In genomic region chr9:71121275-71122168, GRCh38 we compare ENCODE assay signal across 11 cellular contexts. TPM values are rescaled to one million over a fixed set of nuclear protein-coding genes. Genes with fewer than 3 reads are reported as not detected.
DNase-seq lines count a peak whose midpoint lies in the region; FAIRE-seq and TF ChIP-seq lines count a peak whose summit lies in the region.
"Had no signal": no experiment of that assay in that cellular context is flagged by ENCODE, and none has a peak within 500 bp of the region (broad histone marks: within the 10 kb centered on the region; RNA-seq: fewer than 3 reads in every experiment).

TRPM3 (minus strand) TSS chr9:71121621; CDS start chr9:71121354, 267 bp downstream.

- H3K4me1 ChIP-seq in neuron (ENCODE audit: insufficient read depth, low read length) (peaks cover 39% of the 10 kb centered on the region), Caco-2 (no peaks in the 10 kb centered on the region)
- H3K4me1 ChIP-seq: A549 had no signal

- no peak for FAIRE-seq in HTR-8/SVneo (lab: Jason Lieb, UNC)
- FAIRE-seq: A549, urothelium cell line had no signal

- intact Hi-C loops in Caco-2 (cut with micrococcal nuclease; ENCODE audit: unreplicated experiment) = no loop called here
- intact Hi-C loops in MCF 10A (cut with micrococcal nuclease) = no loop called here

- no peaks in the 10 kb centered on the region for H3K9me3 ChIP-seq in neuron (ENCODE audit: low read length)
- no peaks in the 10 kb centered on the region for H3K9me3 ChIP-seq in Caco-2
- H3K9me3 ChIP-seq: A549 had no signal

- peak within 1 kb of the TSS; percentile 49 for H3K4me3 ChIP-seq in iPS-11a (ENCODE audit: low read depth, low read length)
- H3K4me3 ChIP-seq in neuron (ENCODE audit: low read length) = peak within 1 kb of the TSS; percentile 58
- H3K4me3 ChIP-seq in Caco-2 (ENCODE audit: low read depth, low read length) = no peak within 1 kb of the TSS
- H3K4me3 ChIP-seq: A549 had no signal

- H3K4me3 Mint-ChIP-seq in Caco-2 (ENCODE audit: unreplicated experiment) = no peak within 1 kb of the TSS
- H3K4me3 Mint-ChIP-seq in MCF 10A (ENCODE audit: unreplicated experiment) = no peak within 1 kb of the TSS

- DNase-seq in C1 segment of cervical spinal cord (lab: John Stamatoyannopoulos, UW) = peak in 8 of 14 donors; percentile 4 to 83 (median 42)
- peak; percentile 21 for DNase-seq in SK-N-DZ (ENCODE audit: low spot score)
- no peak for DNase-seq in AG08395 (ENCODE audit: low spot score)
- DNase-seq in HTR-8/SVneo (ENCODE audit: insufficient read length, low spot score) = no peak
- DNase-seq in Caco-2 = no peak
- no peak for DNase-seq in MCF 10A (ENCODE audit: unreplicated experiment)
- DNase-seq: activated CD4-positive, alpha-beta T cell treated with anti-CD3 and anti-CD28 coated beads, Interleukin-2, amount 50 U/mL, for 48 hours had no signal

- H3K27me3 Mint-ChIP-seq in Caco-2 (ENCODE audit: insufficient read depth, unreplicated experiment) (no peaks in the 10 kb centered on the region), MCF 10A (ENCODE audit: insufficient read depth, unreplicated experiment) (peaks cover 99% of the 10 kb centered on the region)

- BruUV-seq in Caco-2 (replicated peaks; lab: Mats Ljungman, UMichigan) = no TSS peak
- no TSS peak for BruUV-seq in MCF 10A (replicated peaks; lab: Mats Ljungman, UMichigan)

- no peaks in the 10 kb centered on the region for H3K9me3 Mint-ChIP-seq in Caco-2 (ENCODE audit: unreplicated experiment)
- H3K9me3 Mint-ChIP-seq in MCF 10A (ENCODE audit: unreplicated experiment) = no peaks in the 10 kb centered on the region

- CTCF ChIA-PET in Caco-2 (lab: Charles Lee) = no interaction called here
- CTCF ChIA-PET in MCF 10A (lab: Yijun Ruan, JAX) = no interaction called here

- H3K27ac Mint-ChIP-seq in Caco-2 (ENCODE audit: unreplicated experiment) (no peak within 1 kb of the TSS), MCF 10A (ENCODE audit: low read depth, unreplicated experiment) (no peak within 1 kb of the TSS)

- POLR2A ChIA-PET in Caco-2 (lab: Charles Lee) = no interaction called here
- POLR2A ChIA-PET in MCF 10A (lab: Yijun Ruan, JAX) = no interaction called here

- H3K36me3 ChIP-seq in neuron (ENCODE audit: insufficient read depth, low read length) (no peaks in the 10 kb centered on the region), Caco-2 (ENCODE audit: control insufficient read depth, insufficient read depth, low read length) (no peaks in the 10 kb centered on the region)

- peak within 1 kb of the TSS; percentile 82 for H2AFZ ChIP-seq in neuron (ENCODE audit: low read depth, low read length)

- H3K27me3 ChIP-seq in neuron (ENCODE audit: insufficient read depth, low read length) = no peaks in the 10 kb centered on the region
- H3K27me3 ChIP-seq in Caco-2 (replicated peaks; ENCODE audit: control insufficient read depth, insufficient read depth, low read length) = no peaks in the 10 kb centered on the region

- H3K36me3 Mint-ChIP-seq in Caco-2 (ENCODE audit: insufficient read depth, unreplicated experiment) (no peaks in the 10 kb centered on the region), MCF 10A (ENCODE audit: insufficient read depth, unreplicated experiment) (no peaks in the 10 kb centered on the region)

- no peak for TF ChIP-seq CTCF in Caco-2 (IDR thresholded peaks at IDR 0.05; ENCODE audit: insufficient read depth in 1 of 2, low read depth in 1 of 2, low read length in 1 of 2, severe bottlenecking in 1 of 2, unreplicated experiment in 1 of 2)
- TF ChIP-seq CTCF in MCF 10A (IDR thresholded peaks at IDR 0.05; ENCODE audit: unreplicated experiment) = no peak

- H3K4me1 Mint-ChIP-seq in Caco-2 (ENCODE audit: low read depth, unreplicated experiment) (no peaks in the 10 kb centered on the region), MCF 10A (ENCODE audit: insufficient read depth, unreplicated experiment) (no peaks in the 10 kb centered on the region)

RNA-seq across cellular contexts. Expression of gene TRPM3, which starts in this region (rescaled TPM):
- 0.16 TPM in 1 of 2 replicates, not detected in the other for polyA plus RNA-seq in SK-N-DZ (2014; cell fraction: cytosol; rRNA removed)
- 0.02 TPM in 1 of 2 replicates, not detected in the other for polyA plus RNA-seq in SK-N-DZ (2014; cell fraction: nucleus; rRNA removed)
- total RNA-seq in Caco-2 (2022) (not detected in 2 replicates), MCF 10A (2022) (0.22 and 0.44 TPM in 2 replicates)
- polyA plus RNA-seq: A549 had no signal

Comparison
In these comparisons a context has a peak if more than half of its experiments do, and no peak if none do; other contexts are left out.
1. DNase-seq: peak in C1 segment of cervical spinal cord (8 of 14) and SK-N-DZ (single experiment); none in AG08395 (single experiment), HTR-8/SVneo (single experiment), Caco-2 (0 of 2) and MCF 10A (single experiment).